Comparison of ENCODE assay signal across 34 cellular contexts in the genomic region with DNA sequence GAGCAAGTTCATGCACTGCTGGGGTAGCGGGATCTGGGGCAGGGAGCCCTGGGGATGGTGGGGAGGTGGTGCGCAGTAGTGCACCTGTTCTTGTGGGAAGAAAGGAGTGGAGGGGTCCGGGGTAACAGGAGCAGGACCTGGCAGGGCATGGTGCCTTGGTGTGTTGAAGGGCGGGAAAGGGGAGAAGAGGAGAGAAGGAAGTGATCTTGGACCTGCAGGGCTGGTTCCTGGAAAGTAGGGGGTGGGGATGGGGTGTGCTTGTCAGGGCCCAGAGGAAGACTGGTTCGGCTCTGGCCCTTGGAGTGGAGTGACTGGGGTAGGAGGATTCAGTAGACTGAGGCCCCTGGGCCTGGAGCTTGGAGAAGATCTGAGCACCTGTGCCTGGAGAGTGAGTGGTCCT. TPM values are rescaled to one million over a fixed set of nuclear protein-coding genes. Genes with fewer than 3 reads are reported as not detected.
"Had no signal": no experiment of that assay in that cellular context is flagged by ENCODE, and none has a peak within 500 bp of the region (broad histone marks: within the 10 kb centered on the region; RNA-seq: fewer than 3 reads in every experiment).

No MANE protein-coding gene starts in this region.

- H3K4me1 ChIP-seq: neural progenitor cell, parathyroid adenoma, psoas muscle, spleen, suprapubic skin, tibial artery, upper lobe of right lung, uterus had no signal

- ATAC-seq: natural killer cell; psoas muscle; stimulated activated memory B cell treated with anti-CD40 and anti-IgM and Interleukin-4, amounts not matched to agents 10 μg/mL and 1 μg/mL and 100 μg/mL, for 72 hours; stimulated activated naive CD8-positive, alpha-beta T cell treated with anti-CD3 and anti-CD28 coated beads, Interleukin-15, amount 100 ng/mL, for 72 hours; stimulated activated naive CD8-positive, alpha-beta T cell treated with anti-CD3 and anti-CD28 coated beads, Interleukin-15, Interleukin-2, amounts not matched to agents 100 U/mL and 50 U/mL, for 24 hours; upper lobe of right lung had no signal

- H3K36me3 ChIP-seq: neural progenitor cell, ovary, right lobe of liver, spleen, suprapubic skin, tibial artery, transverse colon, upper lobe of right lung, uterus had no signal

- DNase-seq: natural killer cell; occipital lobe; ovary; posterior cingulate gyrus; psoas muscle; right cardiac atrium; right lobe of liver; spleen; stimulated activated CD4-positive, alpha-beta T cell treated with anti-CD3 and anti-CD28 coated beads, Interleukin-12 subunit alpha, Interleukin-12 subunit beta, amount 100 ng/mL, for 4 hours; stimulated activated CD4-positive, alpha-beta T cell treated with anti-CD3 and anti-CD28 coated beads, Interleukin-1b, Interleukin-23, amount 100 ng/mL, for 48 hours; stimulated activated CD4-positive, alpha-beta T cell treated with anti-CD3 and anti-CD28 coated beads, Interleukin-4, amount 100 ng/mL, for 1 hour; stimulated activated CD4-positive, alpha-beta T cell treated with anti-CD3 and anti-CD28 coated beads, Interleukin-4, amount 100 ng/mL, for 4 hours; stimulated activated CD8-positive, alpha-beta memory T cell treated with anti-CD3 and anti-CD28 coated beads, Interleukin-4, amount 100 ng/mL, for 48 hours; stimulated activated naive CD4-positive, alpha-beta T cell; stimulated activated naive CD8-positive, alpha-beta T cell treated with anti-CD3 and anti-CD28 coated beads, Interleukin-15, amount 100 ng/mL, for 72 hours; stimulated activated naive CD8-positive, alpha-beta T cell treated with anti-CD3 and anti-CD28 coated beads, Interleukin-15, Interleukin-2, amounts not matched to agents 100 U/mL and 50 U/mL, for 24 hours; substantia nigra; testis; tibial artery; transverse colon; uterus had no signal

- H3K27me3 ChIP-seq: neural progenitor cell, ovary, right lobe of liver, spleen, suprapubic skin, testis, transverse colon, upper lobe of right lung, uterus had no signal

- H3K4me3 ChIP-seq: neural progenitor cell, ovary, psoas muscle, right lobe of liver, skin epidermis, smooth muscle cell, spleen, suprapubic skin, testis, tibial artery, transverse colon, upper lobe of right lung, uterus had no signal

- H3K27ac ChIP-seq: neural progenitor cell, ovary, parathyroid adenoma, psoas muscle, right lobe of liver, skin epidermis, spleen, suprapubic skin, testis, tibial artery, transverse colon, upper lobe of right lung, uterus had no signal

- H3K9me3 ChIP-seq: ovary, right lobe of liver, testis, upper lobe of right lung had no signal

RNA-seq across cellular contexts. Expression of a gene that starts 21.7 kb away (rescaled TPM):
- total RNA-seq: natural killer cell, occipital lobe, osteoblast, progenitor cell of endocrine pancreas, renal cortical epithelial cell, right cardiac atrium, right lobe of liver, spleen, suprapubic skin, upper lobe of right lung, urinary bladder had no signal
- polyA plus RNA-seq: neural cell, ovary, psoas muscle, right cardiac atrium, spleen, thymus, urinary bladder had no signal

RNA-seq across cellular contexts. Expression of a gene that starts 46.7 kb away (rescaled TPM):
- total RNA-seq: occipital lobe, osteoblast, progenitor cell of endocrine pancreas, psoas muscle, right cardiac atrium, smooth muscle cell, upper lobe of right lung, urinary bladder had no signal
- polyA plus RNA-seq: neural cell, ovary, right cardiac atrium, smooth muscle cell, thymus, urinary bladder had no signal
